In the genomic region with DNA sequence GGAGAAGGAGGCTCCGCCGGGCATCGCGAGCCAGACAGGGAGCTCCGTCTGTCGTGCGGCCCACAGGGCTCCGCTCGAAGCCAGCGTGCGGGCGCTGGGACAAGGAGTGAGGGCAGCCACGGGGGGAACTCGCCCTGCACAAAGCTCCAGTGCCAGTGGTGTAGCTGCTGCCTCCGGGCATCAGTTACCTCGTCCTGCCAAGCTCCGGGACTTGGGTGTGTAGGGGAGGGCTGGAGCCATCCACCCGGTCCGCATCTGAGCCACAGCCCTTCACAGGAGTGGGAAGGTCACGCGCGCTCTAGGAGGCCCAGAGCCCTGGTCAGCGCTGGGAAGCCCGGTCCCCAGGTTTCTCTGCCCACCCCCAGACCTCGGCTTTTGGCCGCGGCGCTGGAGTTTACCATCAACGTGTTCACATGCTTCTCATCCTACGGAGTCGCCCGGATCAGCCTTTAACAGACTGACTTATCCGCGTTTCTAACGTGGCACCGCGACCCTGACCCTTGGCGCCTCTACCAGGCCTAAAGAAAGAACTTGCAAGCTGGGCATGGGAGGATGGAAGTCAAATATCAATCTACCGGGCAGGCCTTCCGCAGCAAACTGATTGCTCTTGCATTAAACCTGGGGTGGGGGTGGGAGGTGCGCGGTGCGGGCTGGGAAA, we compare ENCODE assay signal across 23 cellular contexts. TPM values are rescaled to one million over a fixed set of nuclear protein-coding genes. Genes with fewer than 3 reads are reported as not detected.
DNase-seq lines count a peak whose midpoint lies in the region; ATAC-seq, FAIRE-seq and TF ChIP-seq lines count a peak whose summit lies in the region.
"Had no signal": no experiment of that assay in that cellular context is flagged by ENCODE, and none has a peak within 500 bp of the region (broad histone marks: within the 10 kb centered on the region; RNA-seq: fewer than 3 reads in every experiment).

No MANE protein-coding gene starts in this region.

- H3K23ac ChIP-seq in mesenchymal stem cell (ENCODE audit: low read length in 2 of 2), result peak overlapping the region in 1 of 2 experiments; percentile 42

- BruUV-seq in endothelial cell of umbilical vein (replicated peaks; lab: Mats Ljungman, UMichigan), result no TSS peak

- no peak for ATAC-seq in WTC11
- ATAC-seq in GM19397 (IDR thresholded peaks at IDR 0.05; ENCODE audit: unreplicated experiment), result no peak
- ATAC-seq: CD8-positive, alpha-beta T cell; GM12878; K562 had no signal

- H3K18ac ChIP-seq in mesenchymal stem cell (ENCODE audit: low read depth in 1 of 2, low read length in 2 of 2), result no peak overlapping the region

- no peak for DNase-seq in AG04450 (ENCODE audit: low read depth, low spot score)
- no peak for DNase-seq in WTC11 (ENCODE audit: low spot score)
- no peak for DNase-seq in endothelial cell of umbilical vein (ENCODE audit: low read depth, low spot score)
- no peak for DNase-seq in mesenchymal stem cell
- no peak for DNase-seq in spleen
- no peak for DNase-seq in SJCRH30
- no peak for DNase-seq in SW 1271 (lab: John Stamatoyannopoulos, UW)
- DNase-seq: Calu3; CD8-positive, alpha-beta T cell; EL; GOT3; NCI-H1105 treated with DMSO at 0.1 percent for 48 hours; NCI-H1694; NCI-H2081 treated with DMSO at 0.1 percent for 48 hours; NCI-H510A; NCI-H748 treated with DMSO at 0.1 percent for 48 hours; NK-92 treated with Interleukin-12 subunit alpha and Interleukin-12 subunit beta, amount 100 ng/mL, for 24 hours; Peyer's patch had no signal

- no peak overlapping the region for H4K8ac ChIP-seq in mesenchymal stem cell (ENCODE audit: low read length)

- CTCF ChIA-PET in AG04450 (lab: Charles Lee), result interaction anchor here (10.3 kb wide), 1 partner anchor 12 kb away, joined by 82 read pairs; no protein-coding TSS in a partner anchor
- CTCF ChIA-PET in WTC11 (lab: Charles Lee), result interaction anchor here (0.6 to 4.0 kb wide), 2 partner anchors 14 to 83 kb away, joined by 3 to 28 read pairs; no protein-coding TSS in a partner anchor
- CTCF ChIA-PET in endothelial cell of umbilical vein (lab: Charles Lee), result interaction anchor here (0.9 to 9.8 kb wide), 3 partner anchors 12 to 31 kb away, joined by 4 to 93 read pairs (median 4); no protein-coding TSS in a partner anchor

- H3K4me1 Mint-ChIP-seq in WTC11, result peaks cover 41% of the 10 kb centered on the region

- H2BK15ac ChIP-seq in mesenchymal stem cell (ENCODE audit: low read depth, poor library complexity, severe bottlenecking), result no peak overlapping the region

- H2BK12ac ChIP-seq in mesenchymal stem cell (ENCODE audit: low read length in 2 of 2), result no peak overlapping the region

- no peaks in the 10 kb centered on the region for H3K9me3 Mint-ChIP-seq in WTC11
- H3K9me3 Mint-ChIP-seq: CD8-positive, alpha-beta T cell had no signal

- no peak for TF ChIP-seq POLR2A in endothelial cell of umbilical vein (IDR thresholded peaks at IDR 0.05; ENCODE audit: low read depth, low read length)
- TF ChIP-seq POLR2A in spleen (IDR thresholded peaks at IDR 0.05), result no peak

- no peak overlapping the region for H2BK5ac ChIP-seq in mesenchymal stem cell (ENCODE audit: low read depth, low read length, poor library complexity, severe bottlenecking)

- H3K79me2 ChIP-seq in endothelial cell of umbilical vein (ENCODE audit: control insufficient read depth, insufficient read depth, low read length), result no peaks in the 10 kb centered on the region

- H3K4ac ChIP-seq in mesenchymal stem cell (ENCODE audit: low read depth in 1 of 2, low read length in 2 of 2), result no peak overlapping the region

- peaks cover 18% of the 10 kb centered on the region for H3K79me1 ChIP-seq in mesenchymal stem cell (replicated peaks; ENCODE audit: low read length, poor library complexity, severe bottlenecking)

- H3K36me3 ChIP-seq in endothelial cell of umbilical vein (ENCODE audit: control insufficient read depth in 2 of 2, extremely low read depth in 1 of 2, insufficient read depth in 2 of 2, low read length in 2 of 2) (no peaks in the 10 kb centered on the region), mesenchymal stem cell (ENCODE audit: control insufficient read depth in 1 of 2, insufficient read depth in 2 of 2, low read depth in 1 of 2, low read length in 2 of 2) (peaks cover 3 to 8% of the 10 kb centered on the region in 2 experiments), spleen (no peaks in the 10 kb centered on the region), SJCRH30 (no peaks in the 10 kb centered on the region)
- H3K36me3 ChIP-seq: Peyer's patch had no signal

- intact Hi-C loops in endothelial cell of umbilical vein (cut with micrococcal nuclease) (loop anchor here (1.0 kb wide), 1 partner anchor 8 kb away; a partner anchor contains a TSS), spleen (cut with DNase I; ENCODE audit: low total_unique reads) (loop anchor here (10.0 kb wide), 1 partner anchor 64 kb away; no protein-coding TSS in a partner anchor)

- H3K27me3 Mint-ChIP-seq in WTC11 (ENCODE audit: low read depth), result peaks cover 100% of the 10 kb centered on the region

- H3K4me3 Mint-ChIP-seq in WTC11, result peak overlapping the region; percentile 41
- H3K4me3 Mint-ChIP-seq: CD8-positive, alpha-beta T cell had no signal

- H3K27me3 ChIP-seq in AG04450 (ENCODE audit: control insufficient read depth, insufficient read depth, low read length), result no peaks in the 10 kb centered on the region
- peaks cover 77 to 94% of the 10 kb centered on the region in 2 experiments for H3K27me3 ChIP-seq in endothelial cell of umbilical vein (ENCODE audit: control insufficient read depth in 2 of 2, insufficient read depth in 2 of 2, low read length in 2 of 2)
- no peaks in the 10 kb centered on the region for H3K27me3 ChIP-seq in mesenchymal stem cell (ENCODE audit: control insufficient read depth in 1 of 2, insufficient read depth in 1 of 2, low read length in 2 of 2)
- H3K27me3 ChIP-seq in spleen (replicated peaks in 1 of 7), result peaks cover 0 to 93% (median 58%) of the 10 kb centered on the region in 7 donors
- no peaks in the 10 kb centered on the region for H3K27me3 ChIP-seq in SJCRH30
- H3K27me3 ChIP-seq: BLaER1 had no signal

- peak overlapping the region; percentile 9 for H4K91ac ChIP-seq in mesenchymal stem cell (ENCODE audit: low read length)

- no peak overlapping the region for H3K14ac ChIP-seq in mesenchymal stem cell (ENCODE audit: low read length in 2 of 2)

- H2AFZ ChIP-seq in endothelial cell of umbilical vein (ENCODE audit: low read depth, low read length), result no peak overlapping the region
- no peak overlapping the region for H2AFZ ChIP-seq in mesenchymal stem cell (ENCODE audit: low read depth, low read length)

- H2BK120ac ChIP-seq in mesenchymal stem cell (ENCODE audit: low read depth, low read length), result no peak overlapping the region

- peaks cover 5% of the 10 kb centered on the region; the same call in 1 of the 2 replicates for H3K9me3 ChIP-seq in AG04450 (ENCODE audit: control insufficient read depth, insufficient read depth, low read length)
- H3K9me3 ChIP-seq in endothelial cell of umbilical vein (replicated peaks; ENCODE audit: control insufficient read depth, insufficient read depth, low read length), result no peaks in the 10 kb centered on the region
- H3K9me3 ChIP-seq in mesenchymal stem cell (ENCODE audit: control insufficient read depth, low read length), result no peaks in the 10 kb centered on the region
- no peaks in the 10 kb centered on the region for H3K9me3 ChIP-seq in spleen
- H3K9me3 ChIP-seq in SJCRH30 (replicated peaks), result no peaks in the 10 kb centered on the region
- H3K9me3 ChIP-seq: Peyer's patch had no signal

- dilution Hi-C loops in endothelial cell of umbilical vein (cut with MboI; ENCODE audit: extremely low pct_ligation_motif_present, low sequenced_read_pairs), result no loop called here

- H3K9ac ChIP-seq in endothelial cell of umbilical vein (replicated peaks; ENCODE audit: extremely low read depth, insufficient read depth, low read length) (no peak overlapping the region), mesenchymal stem cell (ENCODE audit: low read length) (no peak overlapping the region)
- H3K9ac ChIP-seq: BLaER1 had no signal

- no peak for FAIRE-seq in endothelial cell of umbilical vein (lab: Jason Lieb, UNC)
- FAIRE-seq: A204.1, GM12878, K562 had no signal

- H3K27ac ChIP-seq in AG04450 (ENCODE audit: low read depth, low read length), result peak overlapping the region; percentile 31
- H3K27ac ChIP-seq in endothelial cell of umbilical vein (ENCODE audit: insufficient read depth, low read depth, low read length), result no peak overlapping the region
- H3K27ac ChIP-seq in mesenchymal stem cell (ENCODE audit: low read length, poor library complexity, severe bottlenecking), result no peak overlapping the region
- H3K27ac ChIP-seq in spleen, result no peak overlapping the region
- H3K27ac ChIP-seq in SJCRH30, result no peak overlapping the region
- H3K27ac ChIP-seq: BLaER1, Peyer's patch had no signal

- H4K20me1 ChIP-seq in endothelial cell of umbilical vein (replicated peaks; ENCODE audit: control insufficient read depth, extremely low read depth, insufficient read depth, low read length), result no peaks in the 10 kb centered on the region
- H4K20me1 ChIP-seq: BLaER1 had no signal

- POLR2A ChIA-PET in AG04450 (lab: Yijun Ruan, JAX), result interaction anchor here (0.5 to 1.4 kb wide), 2 partner anchors 13 to 179 kb away, joined by 3 to 5 read pairs; no protein-coding TSS in a partner anchor
- POLR2A ChIA-PET in WTC11 (lab: Charles Lee), result interaction anchor here (0.7 kb wide), 1 partner anchor 25 kb away, joined by 10 read pairs; no protein-coding TSS in a partner anchor
- POLR2A ChIA-PET in endothelial cell of umbilical vein (lab: Charles Lee), result no interaction called here

- no peaks in the 10 kb centered on the region for H3K9me1 ChIP-seq in endothelial cell of umbilical vein (replicated peaks; ENCODE audit: control insufficient read depth, extremely low read depth, insufficient read depth, low read length)

- no peak for TF ChIP-seq CTCF in AG04450 (IDR thresholded peaks at IDR 0.05; ENCODE audit: low read depth, low read length)
- no peak for TF ChIP-seq CTCF in WTC11 (IDR thresholded peaks at IDR 0.05)
- no peak for TF ChIP-seq CTCF in endothelial cell of umbilical vein (IDR thresholded peaks at IDR 0.05; ENCODE audit: extremely low read depth in 1 of 2, insufficient read depth in 1 of 2, low read depth in 1 of 2, low read length in 2 of 2)
- no peak for TF ChIP-seq CTCF in spleen (IDR thresholded peaks at IDR 0.05 in 8 of 11, conservative IDR thresholded peaks at IDR 0.05 in 3 of 11)

- H3K4me2 ChIP-seq in endothelial cell of umbilical vein (ENCODE audit: insufficient read depth, low read length) (no peak overlapping the region), mesenchymal stem cell (ENCODE audit: low read length, poor library complexity, severe bottlenecking) (no peak overlapping the region)
- H3K4me2 ChIP-seq: BLaER1 had no signal

- no peak overlapping the region for H2AK5ac ChIP-seq in mesenchymal stem cell (ENCODE audit: low read length, severe bottlenecking)

- H3K36me3 Mint-ChIP-seq in WTC11, result peaks cover 2% of the 10 kb centered on the region; the same call in 1 of the 2 replicates

- H3K27ac Mint-ChIP-seq in WTC11, result no peak overlapping the region
- H3K27ac Mint-ChIP-seq: CD8-positive, alpha-beta T cell had no signal

- H3K4me1 ChIP-seq in endothelial cell of umbilical vein (ENCODE audit: control insufficient read depth, extremely low read depth, insufficient read depth, low read length) (peaks cover 17% of the 10 kb centered on the region), mesenchymal stem cell (ENCODE audit: control insufficient read depth, insufficient read depth, low read depth, low read length) (peaks cover 19% of the 10 kb centered on the region), spleen (peaks cover 8 to 41% (median 19%) of the 10 kb centered on the region in 6 donors), SJCRH30 (no peaks in the 10 kb centered on the region)

- peak overlapping the region; percentile 48 for H3K4me3 ChIP-seq in AG04450 (ENCODE audit: low read depth, low read length)
- H3K4me3 ChIP-seq in endothelial cell of umbilical vein (replicated peaks in 1 of 3; ENCODE audit: insufficient read depth in 1 of 3, low read depth in 1 of 3, low read length in 3 of 3), result no peak overlapping the region
- no peak overlapping the region for H3K4me3 ChIP-seq in mesenchymal stem cell (ENCODE audit: insufficient read depth in 1 of 2, low read depth in 1 of 2, low read length in 2 of 2)
- no peak overlapping the region for H3K4me3 ChIP-seq in spleen
- no peak overlapping the region for H3K4me3 ChIP-seq in SJCRH30
- H3K4me3 ChIP-seq: BLaER1, GM12878, K562, Peyer's patch had no signal

- 25% methylated on average over 38 of the region's 43 CpGs for WGBS in mesenchymal stem cell
- WGBS in spleen, 5 donors, result 53 to 69% (median 63%) methylated on average over 33 to 43 of the region's 43 CpGs

RNA-seq across cellular contexts. Expression of a gene that starts 8.4 kb away (rescaled TPM):
- 12.8 and 14.3 TPM in 2 replicates for polyA plus RNA-seq in AG04450 (2011; rRNA removed)
- polyA minus RNA-seq in AG04450 (2011; rRNA and poly(A)+ RNA removed), result 9.4 and 10.9 TPM in 2 replicates
- 0.14 TPM in 1 of 3 replicates, not detected in the others for total RNA-seq in WTC11 (2021)
- 0.42 and 0.82 TPM in 2 replicates for total RNA-seq in endothelial cell of umbilical vein
- polyA plus RNA-seq in endothelial cell of umbilical vein, result 0.28 and 0.67 TPM in 2 replicates
- 0.34 TPM in 2 replicates for polyA plus RNA-seq in endothelial cell of umbilical vein (2011; cell fraction: cytosol; rRNA removed)
- polyA plus RNA-seq in endothelial cell of umbilical vein (2011; cell fraction: nucleus; rRNA removed), result 2.3 and 2.5 TPM in 2 replicates
- 1.2 TPM in 2 replicates for polyA plus RNA-seq in endothelial cell of umbilical vein (2012)
- 0.22 and 0.34 TPM in 2 replicates for polyA minus RNA-seq in endothelial cell of umbilical vein
- polyA minus RNA-seq in endothelial cell of umbilical vein (2011; cell fraction: cytosol; rRNA and poly(A)+ RNA removed), result not detected
- polyA minus RNA-seq in endothelial cell of umbilical vein (2011; cell fraction: nucleus; rRNA and poly(A)+ RNA removed), result 1.3 and 1.9 TPM in 2 replicates
- 2.1 TPM for polyA plus RNA-seq in mesenchymal stem cell (2013, experiment 1 of 2)
- polyA plus RNA-seq in mesenchymal stem cell (2013, experiment 2 of 2), result 1.8 TPM
- total RNA-seq in spleen, result 1 to 10 TPM; 2.7 to 5.1 (median 3.4) TPM
- 1 to 10 TPM in 2 of 3 donors, under 1 TPM in 1; 0.99 to 1.9 (median 1.2) TPM for polyA plus RNA-seq in spleen
- total RNA-seq in SJCRH30 (2014; rRNA removed; shearing (Covaris generic)), result 1.5 and 2.5 TPM in 2 replicates
- polyA plus RNA-seq: K562 had no signal
